Comparison of ENCODE assay signal across 20 cellular contexts in genomic region chr9:114289106-114289505, GRCh38. TPM values are rescaled to one million over a fixed set of nuclear protein-coding genes. Genes with fewer than 3 reads are reported as not detected.
DNase-seq lines count a peak whose midpoint lies in the region; ATAC-seq and TF ChIP-seq lines count a peak whose summit lies in the region.
"Had no signal": no experiment of that assay in that cellular context is flagged by ENCODE, and none has a peak within 500 bp of the region (broad histone marks: within the 10 kb centered on the region; RNA-seq: fewer than 3 reads in every experiment).

No MANE protein-coding gene starts in this region.

- H3K4me3 ChIP-seq in dorsolateral prefrontal cortex (no peak overlapping the region), mesenchymal stem cell (ENCODE audit: insufficient read depth in 1 of 2, low read depth in 1 of 2, low read length in 2 of 2) (no peak overlapping the region), tibial artery (no peak overlapping the region)
- H3K4me3 ChIP-seq: esophagus muscularis mucosa, gastroesophageal sphincter had no signal

- no peak overlapping the region for H3K18ac ChIP-seq in mesenchymal stem cell (ENCODE audit: low read depth in 1 of 2, low read length in 2 of 2)

- H3K79me1 ChIP-seq in mesenchymal stem cell (replicated peaks; ENCODE audit: low read length, poor library complexity, severe bottlenecking): peaks cover 9% of the 10 kb centered on the region

- peak overlapping the region; percentile 78 for H2AK5ac ChIP-seq in mesenchymal stem cell (ENCODE audit: low read length, severe bottlenecking)

- H3K27ac ChIP-seq in dorsolateral prefrontal cortex (no peak overlapping the region), mesenchymal stem cell (ENCODE audit: low read length, poor library complexity, severe bottlenecking) (no peak overlapping the region), tibial artery (no peak overlapping the region)
- H3K27ac ChIP-seq: C4-2B, esophagus muscularis mucosa, gastroesophageal sphincter had no signal

- no peak overlapping the region for H2BK5ac ChIP-seq in mesenchymal stem cell (ENCODE audit: low read depth, low read length, poor library complexity, severe bottlenecking)

- H3K4ac ChIP-seq in mesenchymal stem cell (ENCODE audit: low read depth in 1 of 2, low read length in 2 of 2): no peak overlapping the region

- CTCF ChIA-PET in activated naive CD4-positive, alpha-beta T cell treated with anti-CD3 and anti-CD28 coated beads, Interleukin-2, amount 10 ng/mL, durations not matched to agents 7 days and 5 days (lab: Charles Lee): no interaction called here
- CTCF ChIA-PET in activated naive CD4-positive, alpha-beta T cell treated with anti-CD3 and anti-CD28 coated beads for 36 hours (lab: Charles Lee): interaction anchor here (2.5 to 4.9 kb wide), 2 partner anchors 9 to 205 kb away, joined by 12 to 75 read pairs; no protein-coding TSS in a partner anchor

- peak; percentile 18 for DNase-seq in activated naive CD4-positive, alpha-beta T cell treated with anti-CD3 and anti-CD28 coated beads, Interleukin-2, amount 10 ng/mL, durations not matched to agents 7 days and 5 days
- DNase-seq in activated naive CD4-positive, alpha-beta T cell treated with anti-CD3 and anti-CD28 coated beads for 36 hours: no peak
- DNase-seq in dorsolateral prefrontal cortex (peak in 7 of 10 donors; percentile 8 to 37 (median 19)), mesenchymal stem cell (no peak), tibial artery (peak; percentile 10 to 59), DMS79 treated with DMSO at 0.1 percent for 48 hours (lab: John Stamatoyannopoulos, UW) (no peak)
- DNase-seq in activated T-cell treated with anti-CD3 and anti-CD28 coated beads, Interleukin-2, amount 50 U/mL, for 1 hour: no peak
- DNase-seq: ACHN; activated CD4-positive, alpha-beta T cell treated with anti-CD3 and anti-CD28 coated beads for 48 hours; activated naive CD4-positive, alpha-beta T cell treated with Interleukin-2 at 50 U/mL for 16 hours; effector memory CD4-positive, alpha-beta T cell; NCI-H2081 treated with DMSO at 0.1 percent for 48 hours had no signal

- no peak overlapping the region for H2BK15ac ChIP-seq in mesenchymal stem cell (ENCODE audit: low read depth, poor library complexity, severe bottlenecking)

- H3K27ac Mint-ChIP-seq in activated naive CD4-positive, alpha-beta T cell treated with anti-CD3 and anti-CD28 coated beads, Interleukin-2, amount 10 ng/mL, durations not matched to agents 7 days and 5 days: no peak overlapping the region
- no peak overlapping the region for H3K27ac Mint-ChIP-seq in activated naive CD4-positive, alpha-beta T cell treated with anti-CD3 and anti-CD28 coated beads for 36 hours
- H3K27ac Mint-ChIP-seq: IgD-negative memory B cell had no signal

- no peak overlapping the region for H4K91ac ChIP-seq in mesenchymal stem cell (ENCODE audit: low read length)

- no peak overlapping the region for H2BK120ac ChIP-seq in mesenchymal stem cell (ENCODE audit: low read depth, low read length)

- H3K9me3 Mint-ChIP-seq in activated naive CD4-positive, alpha-beta T cell treated with anti-CD3 and anti-CD28 coated beads, Interleukin-2, amount 10 ng/mL, durations not matched to agents 7 days and 5 days: no peaks in the 10 kb centered on the region
- no peaks in the 10 kb centered on the region for H3K9me3 Mint-ChIP-seq in activated naive CD4-positive, alpha-beta T cell treated with anti-CD3 and anti-CD28 coated beads for 36 hours
- H3K9me3 Mint-ChIP-seq: IgD-negative memory B cell, neural crest cell had no signal

- H4K8ac ChIP-seq in mesenchymal stem cell (ENCODE audit: low read length): no peak overlapping the region

- no peak overlapping the region for H2AFZ ChIP-seq in mesenchymal stem cell (ENCODE audit: low read depth, low read length)

- intact Hi-C loops in activated naive CD4-positive, alpha-beta T cell treated with anti-CD3 and anti-CD28 coated beads for 36 hours (cut with micrococcal nuclease): no loop called here
- intact Hi-C loops in dorsolateral prefrontal cortex (cut with DNase I) (loop anchor here (5.0 kb wide), 2 partner anchors 37 to 132 kb away; partner anchors contain the start of gene COL27A1 (in 1 of the 2)), tibial artery (cut with DNase I; ENCODE audit: low total_unique reads) (loop anchor here (10.0 kb wide), 1 partner anchor 204 kb away; no protein-coding TSS in a partner anchor)

- peaks cover 8 to 47% of the 10 kb centered on the region in 2 experiments for H3K36me3 ChIP-seq in mesenchymal stem cell (ENCODE audit: control insufficient read depth in 1 of 2, insufficient read depth in 2 of 2, low read depth in 1 of 2, low read length in 2 of 2)
- peaks cover 0 to 9% (median 0%) of the 10 kb centered on the region in 3 donors for H3K36me3 ChIP-seq in tibial artery

- H2BK12ac ChIP-seq in mesenchymal stem cell (ENCODE audit: low read length in 2 of 2): no peak overlapping the region

- TF ChIP-seq CTCF in dorsolateral prefrontal cortex (IDR thresholded peaks at IDR 0.05 in 54 of 56, conservative IDR thresholded peaks at IDR 0.05 in 2 of 56; ENCODE audit: low read depth in 1 of 56, partially characterized antibody in 56 of 56): no peak
- no peak for TF ChIP-seq CTCF in tibial artery (IDR thresholded peaks at IDR 0.05)

- peaks cover 59% of the 10 kb centered on the region for H3K4me1 ChIP-seq in mesenchymal stem cell (ENCODE audit: control insufficient read depth, insufficient read depth, low read depth, low read length)
- peaks cover 0 to 19% (median 10%) of the 10 kb centered on the region in 4 donors for H3K4me1 ChIP-seq in tibial artery
- H3K4me1 ChIP-seq: esophagus muscularis mucosa, gastroesophageal sphincter had no signal

- no peak for ATAC-seq in HG02840 (IDR thresholded peaks at IDR 0.05; ENCODE audit: low FRiP score, unreplicated experiment)
- ATAC-seq: gastroesophageal sphincter had no signal

- no peak overlapping the region for H3K9ac ChIP-seq in mesenchymal stem cell (ENCODE audit: low read length)

- no peaks in the 10 kb centered on the region for H3K4me1 Mint-ChIP-seq in activated naive CD4-positive, alpha-beta T cell treated with anti-CD3 and anti-CD28 coated beads, Interleukin-2, amount 10 ng/mL, durations not matched to agents 7 days and 5 days
- peaks cover 2% of the 10 kb centered on the region for H3K4me1 Mint-ChIP-seq in activated naive CD4-positive, alpha-beta T cell treated with anti-CD3 and anti-CD28 coated beads for 36 hours (ENCODE audit: low read depth)

- H3K14ac ChIP-seq in mesenchymal stem cell (ENCODE audit: low read length in 2 of 2): no peak overlapping the region

- no peaks in the 10 kb centered on the region for H3K36me3 Mint-ChIP-seq in activated naive CD4-positive, alpha-beta T cell treated with anti-CD3 and anti-CD28 coated beads, Interleukin-2, amount 10 ng/mL, durations not matched to agents 7 days and 5 days
- peaks cover 6% of the 10 kb centered on the region for H3K36me3 Mint-ChIP-seq in activated naive CD4-positive, alpha-beta T cell treated with anti-CD3 and anti-CD28 coated beads for 36 hours (ENCODE audit: low read depth)
- H3K36me3 Mint-ChIP-seq: IgD-negative memory B cell had no signal

- H3K27me3 ChIP-seq in dorsolateral prefrontal cortex (no peaks in the 10 kb centered on the region), mesenchymal stem cell (ENCODE audit: control insufficient read depth in 1 of 2, insufficient read depth in 1 of 2, low read length in 2 of 2) (no peaks in the 10 kb centered on the region), tibial artery (no peaks in the 10 kb centered on the region)
- H3K27me3 ChIP-seq: gastroesophageal sphincter had no signal

- WGBS in mesenchymal stem cell: 95% methylated on average over 13 of the region's 13 CpGs

- H3K27me3 Mint-ChIP-seq in activated naive CD4-positive, alpha-beta T cell treated with anti-CD3 and anti-CD28 coated beads, Interleukin-2, amount 10 ng/mL, durations not matched to agents 7 days and 5 days: peaks cover 17% of the 10 kb centered on the region
- H3K27me3 Mint-ChIP-seq in activated naive CD4-positive, alpha-beta T cell treated with anti-CD3 and anti-CD28 coated beads for 36 hours (ENCODE audit: low read depth): peaks cover 2% of the 10 kb centered on the region

- no peak overlapping the region for H3K23ac ChIP-seq in mesenchymal stem cell (ENCODE audit: low read length in 2 of 2)

- no peak overlapping the region for H3K4me2 ChIP-seq in mesenchymal stem cell (ENCODE audit: low read length, poor library complexity, severe bottlenecking)

- H3K9me3 ChIP-seq in mesenchymal stem cell (ENCODE audit: control insufficient read depth, low read length): peaks cover under 1% of the 10 kb centered on the region
- no peaks in the 10 kb centered on the region for H3K9me3 ChIP-seq in tibial artery
- H3K9me3 ChIP-seq: esophagus muscularis mucosa, gastroesophageal sphincter had no signal

- H3K4me3 Mint-ChIP-seq in activated naive CD4-positive, alpha-beta T cell treated with anti-CD3 and anti-CD28 coated beads, Interleukin-2, amount 10 ng/mL, durations not matched to agents 7 days and 5 days: no peak overlapping the region
- H3K4me3 Mint-ChIP-seq in activated naive CD4-positive, alpha-beta T cell treated with anti-CD3 and anti-CD28 coated beads for 36 hours: no peak overlapping the region
- H3K4me3 Mint-ChIP-seq: IgD-negative memory B cell, neural crest cell had no signal

RNA-seq across cellular contexts. Expression of gene ORM1, which starts 33.8 kb away (rescaled TPM):
- total RNA-seq in activated naive CD4-positive, alpha-beta T cell treated with anti-CD3 and anti-CD28 coated beads for 36 hours: not detected
- under 1 TPM in 2 of 120 experiments, not detected in 118; 0.64 to 0.72 TPM for total RNA-seq in dorsolateral prefrontal cortex
- polyA plus RNA-seq in mesenchymal stem cell (2013, experiment 1 of 2): not detected
- not detected for polyA plus RNA-seq in mesenchymal stem cell (2013, experiment 2 of 2)
- total RNA-seq: astrocyte, neural crest cell had no signal
- polyA plus RNA-seq: IgD-negative memory B cell had no signal

RNA-seq across cellular contexts. Expression of gene ORM2, which starts 40.6 kb away (rescaled TPM):
- total RNA-seq in activated naive CD4-positive, alpha-beta T cell treated with anti-CD3 and anti-CD28 coated beads for 36 hours: not detected
- under 1 TPM in 1 of 120 experiments, not detected in 119; 0.72 TPM for total RNA-seq in dorsolateral prefrontal cortex
- not detected for polyA plus RNA-seq in mesenchymal stem cell (2013, experiment 1 of 2)
- not detected for polyA plus RNA-seq in mesenchymal stem cell (2013, experiment 2 of 2)
- total RNA-seq: astrocyte, esophagus muscularis mucosa, gastroesophageal sphincter, M059J, neural crest cell had no signal
- polyA plus RNA-seq: IgD-negative memory B cell had no signal

Comparison
In these comparisons a context has a peak if more than half of its experiments do, and no peak if none do; other contexts are left out.
1. DNase-seq: peak in activated naive CD4-positive, alpha-beta T cell treated with anti-CD3 and anti-CD28 coated beads, Interleukin-2, amount 10 ng/mL, durations not matched to agents 7 days and 5 days (single experiment), dorsolateral prefrontal cortex (7 of 10) and tibial artery (2 of 2); none in activated naive CD4-positive, alpha-beta T cell treated with anti-CD3 and anti-CD28 coated beads for 36 hours (single experiment), mesenchymal stem cell (single experiment), DMS79 treated with DMSO at 0.1 percent for 48 hours (single experiment) and activated T-cell treated with anti-CD3 and anti-CD28 coated beads, Interleukin-2, amount 50 U/mL, for 1 hour (single experiment).